ENCODE assay signal across 10 cellular contexts in genomic region chr16:49700222-49700927, GRCh38.
DNase-seq lines count a peak whose midpoint lies in the region; ATAC-seq, FAIRE-seq and TF ChIP-seq lines count a peak whose summit lies in the region.
"Had no signal": no experiment of that assay in that cellular context is flagged by ENCODE, and none has a peak within 500 bp of the region (broad histone marks: within the 10 kb centered on the region; RNA-seq: fewer than 3 reads in every experiment).

No MANE protein-coding gene starts in this region.

- H3K27me3 ChIP-seq in iPS-15b (ENCODE audit: control insufficient read depth, insufficient read depth, low read length) (no peaks in the 10 kb centered on the region), stomach (peaks cover 0 to 24% (median 0%) of the 10 kb centered on the region in 3 donors)

- no peak overlapping the region for H3K4me3 ChIP-seq in iPS-15b (ENCODE audit: low read depth, low read length)
- no peak overlapping the region for H3K4me3 ChIP-seq in stomach

- H3K27ac Mint-ChIP-seq in brain: peak overlapping the region; percentile 85 to 98 (median 94)
- no peak overlapping the region for H3K27ac Mint-ChIP-seq in T-cell
- H3K27ac Mint-ChIP-seq: activated CD4-positive, alpha-beta T cell treated with anti-CD3 and anti-CD28 coated beads for 36 hours had no signal

- H3K36me3 ChIP-seq in iPS-15b (ENCODE audit: control insufficient read depth, insufficient read depth, low read length) (no peaks in the 10 kb centered on the region), stomach (no peaks in the 10 kb centered on the region)

- H3K27me3 Mint-ChIP-seq in brain (no peaks in the 10 kb centered on the region), T-cell (peaks cover 20 to 25% of the 10 kb centered on the region in 2 donors)

- peak overlapping the region in 4 of 5 donors; percentile 2 to 74 (median 60) for H3K27ac ChIP-seq in stomach

- H3K9me3 Mint-ChIP-seq in brain (peaks cover 0 to 3% (median 2%) of the 10 kb centered on the region in 5 experiments), T-cell (no peaks in the 10 kb centered on the region)

- H3K4me1 Mint-ChIP-seq in brain (peaks cover 97% of the 10 kb centered on the region), T-cell (no peaks in the 10 kb centered on the region)
- H3K4me1 Mint-ChIP-seq: activated CD4-positive, alpha-beta T cell treated with anti-CD3 and anti-CD28 coated beads for 36 hours had no signal

- no peaks in the 10 kb centered on the region for H3K36me3 Mint-ChIP-seq in brain
- no peaks in the 10 kb centered on the region for H3K36me3 Mint-ChIP-seq in T-cell

- TF ChIP-seq EP300 in stomach (IDR thresholded peaks at IDR 0.05): no peak

- ATAC-seq in HG03175 (IDR thresholded peaks at IDR 0.05; ENCODE audit: unreplicated experiment) (no peak), T-cell (replicated peaks in 1 of 4) (no peak), GM21529 (IDR thresholded peaks at IDR 0.05; ENCODE audit: unreplicated experiment) (no peak)
- ATAC-seq: activated CD4-positive, alpha-beta T cell treated with anti-CD3 and anti-CD28 coated beads for 36 hours had no signal

- H3K4me3 Mint-ChIP-seq in brain (peak overlapping the region; percentile 78 to 87 (median 82)), T-cell (no peak overlapping the region)
- H3K4me3 Mint-ChIP-seq: activated CD4-positive, alpha-beta T cell treated with anti-CD3 and anti-CD28 coated beads for 36 hours had no signal

- intact Hi-C loops in stomach (cut with DNase I; ENCODE audit: low total_unique reads): no loop called here

- no peak for TF ChIP-seq CTCF in brain (conservative IDR thresholded peaks at IDR 0.05)
- TF ChIP-seq CTCF in stomach (IDR thresholded peaks at IDR 0.05): no peak

- peaks cover 65% of the 10 kb centered on the region for H3K4me1 ChIP-seq in iPS-15b (ENCODE audit: control insufficient read depth, insufficient read depth, low read length)
- H3K4me1 ChIP-seq in stomach: peaks cover 0 to 52% (median 28%) of the 10 kb centered on the region in 4 donors

- POLR2A ChIA-PET in HEK293T (lab: Yijun Ruan, JAX) (no interaction called here), T-cell (lab: Charles Lee) (no interaction called here)

- FAIRE-seq in urothelium cell line (lab: Jason Lieb, UNC): no peak
- FAIRE-seq: frontal cortex had no signal

- peak overlapping the region; percentile 47 for H3K9ac ChIP-seq in iPS-15b (ENCODE audit: low read depth, low read length)

- no peaks in the 10 kb centered on the region for H3K9me3 ChIP-seq in iPS-15b (ENCODE audit: control insufficient read depth, insufficient read depth, low read length)
- no peaks in the 10 kb centered on the region for H3K9me3 ChIP-seq in stomach

- TF ChIP-seq POLR2A in stomach (IDR thresholded peaks at IDR 0.05): no peak

- WGBS in stomach, 5 donors: 41 to 67% (median 64%) methylated on average over 8 to 10 of the region's 10 CpGs

- DNase-seq in HEK293T (ENCODE audit: extremely low spot score) (peak; percentile 19), stomach (no peak), T-cell (no peak), urothelium cell line (ENCODE audit: low spot score) (no peak)
- DNase-seq: activated CD4-positive, alpha-beta T cell treated with anti-CD3 and anti-CD28 coated beads for 36 hours had no signal

- CTCF ChIA-PET in HEK293T (lab: Yijun Ruan, JAX) (no interaction called here), T-cell (lab: Charles Lee) (no interaction called here)

TF ChIP-seq in HEK293T, 16 proteins besides CTCF, POLR2A, EP300 and RAD21:
- TF ChIP-seq FOXM1 (IDR thresholded peaks at IDR 0.05; ENCODE audit: borderline replicate concordance) (no peak), TARDBP (IDR thresholded peaks at IDR 0.05) (no peak), ZNF384 (IDR thresholded peaks at IDR 0.05) (no peak), CTBP1 (IDR thresholded peaks at IDR 0.05; ENCODE audit: borderline replicate concordance) (no peak), SUZ12 (IDR thresholded peaks at IDR 0.05) (no peak), SP1 (IDR thresholded peaks at IDR 0.05) (no peak), FOXA1 (IDR thresholded peaks at IDR 0.05) (no peak), NFRKB (IDR thresholded peaks at IDR 0.05) (no peak), L3MBTL2 (conservative IDR thresholded peaks at IDR 0.05) (no peak), HDGF (IDR thresholded peaks at IDR 0.05; ENCODE audit: borderline replicate concordance) (no peak), LEF1 (IDR thresholded peaks at IDR 0.05; ENCODE audit: borderline replicate concordance) (no peak), BHLHE40 (IDR thresholded peaks at IDR 0.05; ENCODE audit: borderline replicate concordance) (no peak)

Comparison
In these comparisons a context has a peak if more than half of its experiments do, and no peak if none do; other contexts are left out.
1. H3K27ac Mint-ChIP-seq: peak in brain (5 of 5); none in T-cell (0 of 2).
2. H3K4me3 Mint-ChIP-seq: peak in brain (5 of 5); none in T-cell (0 of 3).